Comparison of ENCODE assay signal across 16 cellular contexts in the genomic region with DNA sequence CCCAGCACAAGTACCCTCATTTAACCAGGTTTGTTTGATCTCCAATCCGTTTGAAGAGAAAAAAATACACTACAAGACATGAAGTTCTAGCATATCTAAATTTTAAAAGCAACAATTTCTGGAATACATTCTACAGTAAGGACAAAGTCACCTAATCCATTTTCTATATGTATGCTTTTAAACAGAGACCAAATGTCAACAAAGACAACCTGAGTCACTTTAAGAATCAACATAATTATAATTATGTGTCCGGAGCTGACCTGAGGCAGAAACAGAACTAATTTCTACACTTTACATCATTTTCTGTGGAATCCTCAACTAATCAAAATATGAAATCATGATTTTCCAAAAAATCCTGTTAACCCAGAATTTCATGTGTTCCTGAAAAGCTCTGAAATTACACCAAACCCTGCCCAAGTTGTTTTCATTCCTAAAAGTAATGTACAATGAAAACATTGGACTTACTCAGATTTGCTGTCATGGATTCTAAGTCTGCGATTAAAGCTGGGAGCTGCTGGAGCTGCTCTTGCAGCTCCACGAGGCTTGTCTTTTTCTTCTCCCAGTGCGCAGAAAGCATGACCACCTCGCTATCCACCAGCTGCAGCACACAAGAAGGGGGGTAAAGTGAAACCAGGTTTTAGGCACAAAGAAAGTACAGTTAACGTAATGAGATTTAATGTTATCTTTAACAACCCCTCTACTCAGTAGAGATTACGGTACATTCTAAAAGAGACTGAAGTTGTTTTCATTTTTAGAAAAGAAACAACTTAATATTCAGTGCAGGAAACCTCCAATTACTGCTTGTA. TPM values are rescaled to one million over a fixed set of nuclear protein-coding genes. Genes with fewer than 3 reads are reported as not detected.
DNase-seq lines count a peak whose midpoint lies in the region; ATAC-seq lines count a peak whose summit lies in the region.
"Had no signal": no experiment of that assay in that cellular context is flagged by ENCODE, and none has a peak within 500 bp of the region (broad histone marks: within the 10 kb centered on the region; RNA-seq: fewer than 3 reads in every experiment).

No MANE protein-coding gene starts in this region.

- H3K4me3 ChIP-seq in ACC112 (ENCODE audit: low read depth, low read length): peak overlapping the region; percentile 9
- H3K4me3 ChIP-seq: HAP-1, upper lobe of left lung had no signal

- no peak overlapping the region for H3K27ac ChIP-seq in ACC112 (ENCODE audit: low read depth, low read length)
- H3K27ac ChIP-seq: upper lobe of left lung had no signal

- no peak overlapping the region for H3K27ac Mint-ChIP-seq in central memory CD8-positive, alpha-beta T cell (ENCODE audit: low read depth)
- peak overlapping the region; percentile 5 to 80 (median 58) for H3K27ac Mint-ChIP-seq in naive thymus-derived CD8-positive, alpha-beta T cell
- H3K27ac Mint-ChIP-seq: activated naive CD4-positive, alpha-beta T cell treated with anti-CD3 and anti-CD28 coated beads for 36 hours had no signal

- H3K79me2 ChIP-seq in ACC112 (ENCODE audit: control insufficient read depth, insufficient read depth, low read length, unreplicated experiment): no peaks in the 10 kb centered on the region

- H3K4me3 Mint-ChIP-seq in central memory CD8-positive, alpha-beta T cell: peak overlapping the region; percentile 13
- peak overlapping the region; percentile 12 to 44 (median 39) for H3K4me3 Mint-ChIP-seq in naive thymus-derived CD8-positive, alpha-beta T cell
- H3K4me3 Mint-ChIP-seq: activated naive CD4-positive, alpha-beta T cell treated with anti-CD3 and anti-CD28 coated beads for 36 hours had no signal

- H3K27me3 ChIP-seq in ACC112 (ENCODE audit: insufficient read depth, low read length): no peaks in the 10 kb centered on the region
- H3K27me3 ChIP-seq: upper lobe of left lung had no signal

- H3K36me3 Mint-ChIP-seq in central memory CD8-positive, alpha-beta T cell (ENCODE audit: insufficient read depth): no peaks in the 10 kb centered on the region
- peaks cover 0 to 25% (median 0%) of the 10 kb centered on the region in 3 donors for H3K36me3 Mint-ChIP-seq in naive thymus-derived CD8-positive, alpha-beta T cell

- H3K9me3 Mint-ChIP-seq in central memory CD8-positive, alpha-beta T cell: no peaks in the 10 kb centered on the region
- no peaks in the 10 kb centered on the region for H3K9me3 Mint-ChIP-seq in naive thymus-derived CD8-positive, alpha-beta T cell
- H3K9me3 Mint-ChIP-seq: activated naive CD4-positive, alpha-beta T cell treated with anti-CD3 and anti-CD28 coated beads for 36 hours had no signal

- no peak for ATAC-seq in central memory CD8-positive, alpha-beta T cell (replicated peaks; ENCODE audit: extremely low read depth, poor library complexity, severe bottlenecking)
- ATAC-seq in naive thymus-derived CD8-positive, alpha-beta T cell: no peak
- ATAC-seq in HG02763 (IDR thresholded peaks at IDR 0.05; ENCODE audit: unreplicated experiment): no peak
- no peak for ATAC-seq in HG02938 (IDR thresholded peaks at IDR 0.05; ENCODE audit: unreplicated experiment)

- no peaks in the 10 kb centered on the region for H3K27me3 Mint-ChIP-seq in central memory CD8-positive, alpha-beta T cell
- H3K27me3 Mint-ChIP-seq in naive thymus-derived CD8-positive, alpha-beta T cell: no peaks in the 10 kb centered on the region

- H3K4me1 ChIP-seq in ACC112 (ENCODE audit: control insufficient read depth, insufficient read depth, low read length, unreplicated experiment): peaks cover 38% of the 10 kb centered on the region
- H3K4me1 ChIP-seq: HAP-1 had no signal

- peak overlapping the region; percentile 31 for H2AFZ ChIP-seq in ACC112 (ENCODE audit: low read length, unreplicated experiment)

- peaks cover 37% of the 10 kb centered on the region for H3K4me1 Mint-ChIP-seq in central memory CD8-positive, alpha-beta T cell
- H3K4me1 Mint-ChIP-seq in naive thymus-derived CD8-positive, alpha-beta T cell: peaks cover 19 to 68% (median 50%) of the 10 kb centered on the region in 4 donors

- H3K36me3 ChIP-seq in ACC112 (ENCODE audit: insufficient read depth, low read length): no peaks in the 10 kb centered on the region
- H3K36me3 ChIP-seq: upper lobe of left lung had no signal

- POLR2A ChIA-PET in naive thymus-derived CD8-positive, alpha-beta T cell (lab: Charles Lee): no interaction called here

- DNase-seq in NCI-H82 (lab: John Stamatoyannopoulos, UW) (peak; percentile 83), AG08396 (ENCODE audit: low spot score) (no peak), NCI-H2029 (lab: John Stamatoyannopoulos, UW) (no peak)
- no peak for DNase-seq in central memory CD8-positive, alpha-beta T cell (ENCODE audit: low spot score in 2 of 2)
- no peak for DNase-seq in naive thymus-derived CD8-positive, alpha-beta T cell
- DNase-seq: activated CD4-positive, alpha-beta T cell treated with anti-CD3 and anti-CD28 coated beads for 1 hour; activated naive CD4-positive, alpha-beta T cell treated with anti-CD3 and anti-CD28 coated beads for 36 hours; GF-D8; mammary epithelial cell; MV-4-11; NCI-H774; upper lobe of left lung had no signal

RNA-seq across cellular contexts. Expression of a gene that starts 35.7 kb away (rescaled TPM):
- total RNA-seq in naive thymus-derived CD8-positive, alpha-beta T cell: 10 to 100 TPM; 23.1 to 27.4 TPM
- 10 to 100 TPM; 32.5 to 41.5 (median 39.9) TPM for polyA plus RNA-seq in naive thymus-derived CD8-positive, alpha-beta T cell
